27 cellular contexts compared by ENCODE assay signal in the genomic region with DNA sequence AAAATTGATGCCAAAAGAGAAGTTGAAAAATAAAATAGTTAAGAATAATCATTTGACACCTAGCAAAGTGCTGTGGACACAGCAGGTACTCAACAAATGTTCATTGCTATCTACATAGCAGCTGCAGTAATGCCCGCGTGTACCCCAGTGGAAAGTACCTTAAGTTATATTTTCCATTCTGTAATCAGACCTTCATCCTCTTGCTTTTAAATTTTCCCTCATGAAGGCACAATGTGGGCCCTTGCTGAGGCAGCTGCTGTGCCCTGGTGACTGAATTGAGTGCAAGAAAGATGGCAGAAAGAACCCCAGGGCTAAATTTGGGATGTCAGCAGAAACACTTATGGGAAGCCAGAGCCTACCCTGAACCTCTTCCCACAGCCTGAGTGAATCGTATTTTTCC.
A peak's percentile ranks its signal among the peaks of the same experiment; 100 is the strongest.
DNase-seq lines count a peak whose midpoint lies in the region; ATAC-seq lines count a peak whose summit lies in the region.
"Had no signal": no experiment of that assay in that cellular context is flagged by ENCODE, and none has a peak within 500 bp of the region (broad histone marks: within the 10 kb centered on the region; RNA-seq: fewer than 3 reads in every experiment).

No MANE protein-coding gene starts in this region.

- no peaks in the 10 kb centered on the region for H3K9me3 Mint-ChIP-seq in memory B cell
- H3K9me3 Mint-ChIP-seq in stimulated activated naive CD8-positive, alpha-beta T cell treated with anti-CD3 and anti-CD28 coated beads, Interleukin-15, Interleukin-2, amounts not matched to agents 100 ng/mL and 50 ng/mL, for 24 hours, result no peaks in the 10 kb centered on the region

- H3K27me3 Mint-ChIP-seq in memory B cell, result no peaks in the 10 kb centered on the region
- H3K27me3 Mint-ChIP-seq in stimulated activated naive CD8-positive, alpha-beta T cell treated with anti-CD3 and anti-CD28 coated beads, Interleukin-15, Interleukin-2, amounts not matched to agents 100 ng/mL and 50 ng/mL, for 24 hours, result no peaks in the 10 kb centered on the region

- H3K36me3 Mint-ChIP-seq in memory B cell, result peaks cover 24% of the 10 kb centered on the region
- H3K36me3 Mint-ChIP-seq in stimulated activated naive CD8-positive, alpha-beta T cell treated with anti-CD3 and anti-CD28 coated beads, Interleukin-15, Interleukin-2, amounts not matched to agents 100 ng/mL and 50 ng/mL, for 24 hours (ENCODE audit: low read depth), result peaks cover 91% of the 10 kb centered on the region

- H3K27ac Mint-ChIP-seq in memory B cell, result peak overlapping the region; percentile 29
- H3K27ac Mint-ChIP-seq in stimulated activated naive CD8-positive, alpha-beta T cell treated with anti-CD3 and anti-CD28 coated beads, Interleukin-15, Interleukin-2, amounts not matched to agents 100 ng/mL and 50 ng/mL, for 24 hours, result peak overlapping the region; percentile 98

- peaks cover 9% of the 10 kb centered on the region for H3K4me1 Mint-ChIP-seq in memory B cell
- H3K4me1 Mint-ChIP-seq in stimulated activated naive CD8-positive, alpha-beta T cell treated with anti-CD3 and anti-CD28 coated beads, Interleukin-15, Interleukin-2, amounts not matched to agents 100 ng/mL and 50 ng/mL, for 24 hours (ENCODE audit: low read depth), result peaks cover 55% of the 10 kb centered on the region

- no peak for ATAC-seq in memory B cell (ENCODE audit: low read depth)
- ATAC-seq: heart left ventricle, left lung, Panc1, right lobe of liver, SK-N-SH treated with all-trans-retinoic acid at 6 μM for 48 hours had no signal

- DNase-seq in activated CD4-positive, alpha-beta T cell treated with anti-CD3 and anti-CD28 coated beads for 48 hours, result peak; percentile 34
- no peak for DNase-seq in activated CD4-positive, alpha-beta T cell treated with anti-CD3 and anti-CD28 coated beads for 1 hour
- peak; percentile 50 for DNase-seq in stimulated activated CD4-positive, alpha-beta T cell treated with anti-CD3 and anti-CD28 coated beads, Interleukin-15, amount 100 ng/mL, for 24 hours
- DNase-seq in stimulated activated CD4-positive, alpha-beta T cell treated with anti-CD3 and anti-CD28 coated beads, Interleukin-4, amount 100 ng/mL, for 1 hour, result no peak
- DNase-seq in memory B cell (ENCODE audit: low spot score in 2 of 2) (no peak), DMS53 treated with DMSO at 0.1 percent for 48 hours (lab: John Stamatoyannopoulos, UW; ENCODE audit: unreplicated experiment) (no peak), NCI-H446 treated with DMSO at 0.1 percent for 48 hours (lab: John Stamatoyannopoulos, UW) (no peak)
- DNase-seq: anterior cingulate cortex; foreskin melanocyte; heart left ventricle; islet precursor cell; left lung; mesendoderm; MV-4-11; NCI-H1436; NCI-H2081; NCI-H226; NCI-H748 treated with DMSO at 0.1 percent for 48 hours; nucleus accumbens; right lobe of liver; Right ventricle myocardium superior; stimulated activated naive CD4-positive, alpha-beta T cell; T-helper 2 cell; testis had no signal

- no peak overlapping the region for H3K4me3 Mint-ChIP-seq in memory B cell
- H3K4me3 Mint-ChIP-seq in stimulated activated naive CD8-positive, alpha-beta T cell treated with anti-CD3 and anti-CD28 coated beads, Interleukin-15, Interleukin-2, amounts not matched to agents 100 ng/mL and 50 ng/mL, for 24 hours, result peak overlapping the region; percentile 21

Comparison
In these comparisons a context has a peak if more than half of its experiments do, and no peak if none do; other contexts are left out.
1. DNase-seq: peak in activated CD4-positive, alpha-beta T cell treated with anti-CD3 and anti-CD28 coated beads for 48 hours (single experiment) and stimulated activated CD4-positive, alpha-beta T cell treated with anti-CD3 and anti-CD28 coated beads, Interleukin-15, amount 100 ng/mL, for 24 hours (single experiment); none in activated CD4-positive, alpha-beta T cell treated with anti-CD3 and anti-CD28 coated beads for 1 hour (single experiment), stimulated activated CD4-positive, alpha-beta T cell treated with anti-CD3 and anti-CD28 coated beads, Interleukin-4, amount 100 ng/mL, for 1 hour (single experiment), memory B cell (0 of 2), DMS53 treated with DMSO at 0.1 percent for 48 hours (single experiment) and NCI-H446 treated with DMSO at 0.1 percent for 48 hours (single experiment).